In genomic region chr5:157473383-157474370, GRCh38 we compare ENCODE assay signal across 7 cellular contexts. TPM values are rescaled to one million over a fixed set of nuclear protein-coding genes. Genes with fewer than 3 reads are reported as not detected.
DNase-seq lines count a peak whose midpoint lies in the region; ATAC-seq and TF ChIP-seq lines count a peak whose summit lies in the region.

No MANE protein-coding gene starts in this region.

- no peak overlapping the region for H3K4me2 ChIP-seq in PC-3 (ENCODE audit: low read length)
- no peak overlapping the region for H3K4me2 ChIP-seq in PC-9

- H3K4me3 ChIP-seq in PC-3 (ENCODE audit: low read length): no peak overlapping the region
- no peak overlapping the region for H3K4me3 ChIP-seq in fibroblast of pulmonary artery (replicated peaks; ENCODE audit: low read depth, low read length)
- no peak overlapping the region for H3K4me3 ChIP-seq in PC-9

- H3K79me2 ChIP-seq in PC-3 (ENCODE audit: low read length): no peaks in the 10 kb centered on the region
- H3K79me2 ChIP-seq in PC-9 (ENCODE audit: low read depth): no peaks in the 10 kb centered on the region

- ATAC-seq in PC-3: no peak
- ATAC-seq in sciatic nerve: peak; percentile 25

- no peaks in the 10 kb centered on the region for H3K9me2 ChIP-seq in PC-3 (replicated peaks; ENCODE audit: low read length)
- no peaks in the 10 kb centered on the region for H3K9me2 ChIP-seq in PC-9 (ENCODE audit: insufficient read depth)

- intact Hi-C loops in PC-3 (cut with micrococcal nuclease) (no loop called here), sciatic nerve (cut with DNase I) (loop anchor here (10.0 kb wide), 1 partner anchor 149 kb away; no protein-coding TSS in a partner anchor), PC-9 (cut with micrococcal nuclease; ENCODE audit: unreplicated experiment) (loop anchor here (10.0 kb wide), 1 partner anchor 329 kb away; the partner anchor contains the start of gene MED7)

- H3F3A ChIP-seq in PC-3 (ENCODE audit: low read length, unreplicated experiment): no peaks in the 10 kb centered on the region
- H3F3A ChIP-seq in PC-9 (ENCODE audit: insufficient read depth, low read depth): peaks cover 6% of the 10 kb centered on the region; the same call in 1 of the 2 replicates

- H2AFZ ChIP-seq in PC-3 (ENCODE audit: low read length) (no peak overlapping the region), PC-9 (no peak overlapping the region)

- H3K9ac ChIP-seq in PC-3 (ENCODE audit: low read length): no peak overlapping the region

- peaks cover 30% of the 10 kb centered on the region for H3K4me1 ChIP-seq in PC-3 (ENCODE audit: insufficient read depth, low read length)
- peaks cover 7% of the 10 kb centered on the region; the same call in 1 of the 2 replicates for H3K4me1 ChIP-seq in PC-9 (replicated peaks; ENCODE audit: insufficient read depth)

- CTCF ChIA-PET in PC-3 (lab: Charles Lee) (no interaction called here), PC-9 (lab: Charles Lee) (interaction anchor here (0.5 to 0.6 kb wide), 2 partner anchors 34 to 158 kb away, joined by 3 to 5 read pairs; no protein-coding TSS in a partner anchor)

- DNase-seq in GM04503 (ENCODE audit: low read depth) (peak; percentile 40), PC-3 (no peak), fibroblast of pulmonary artery (ENCODE audit: low read depth) (peak; percentile 26), sciatic nerve (ENCODE audit: low spot score) (no peak), PC-9 (no peak), mesenteric fat pad (ENCODE audit: low spot score) (no peak)
- no peak for DNase-seq in stimulated activated CD4-positive, alpha-beta T cell treated with anti-CD3 and anti-CD28 coated beads, Interleukin-12 subunit alpha, Interleukin-12 subunit beta, amount 100 ng/mL, for 4 hours

- H3K27me3 ChIP-seq in PC-3 (ENCODE audit: low read length) (no peaks in the 10 kb centered on the region), PC-9 (ENCODE audit: insufficient read depth, low read depth) (no peaks in the 10 kb centered on the region)

- no TSS peak for BruUV-seq in PC-3 (replicated peaks; lab: Mats Ljungman, UMichigan)
- BruUV-seq in PC-9 (replicated peaks; lab: Mats Ljungman, UMichigan): no TSS peak

- no peaks in the 10 kb centered on the region for H3K9me3 ChIP-seq in PC-3 (ENCODE audit: low read length)
- no peaks in the 10 kb centered on the region for H3K9me3 ChIP-seq in PC-9 (ENCODE audit: insufficient read depth, low read depth)

- TF ChIP-seq CTCF in PC-3 (conservative IDR thresholded peaks at IDR 0.05; ENCODE audit: low read depth, low read length): 0 out of 2 replicates have a peak, but pooled peaks have one; percentile 16
- TF ChIP-seq CTCF in fibroblast of pulmonary artery (IDR thresholded peaks at IDR 0.05; ENCODE audit: low read length, missing control alignments): peak; percentile 16
- TF ChIP-seq CTCF in PC-9 (conservative IDR thresholded peaks at IDR 0.05): no peak

- POLR2A ChIA-PET in PC-3 (lab: Charles Lee; ENCODE audit: unreplicated experiment) (no interaction called here), PC-9 (lab: Charles Lee; ENCODE audit: unreplicated experiment) (no interaction called here)

- H3K27ac ChIP-seq in PC-3 (ENCODE audit: low read length) (no peak overlapping the region), PC-9 (no peak overlapping the region)

- H4K20me1 ChIP-seq in PC-3 (ENCODE audit: low read length): no peaks in the 10 kb centered on the region
- H4K20me1 ChIP-seq in PC-9 (ENCODE audit: insufficient read depth): no peaks in the 10 kb centered on the region

- H3K36me3 ChIP-seq in PC-3 (ENCODE audit: low read depth, low read length) (peaks cover 8% of the 10 kb centered on the region; the same call in 1 of the 2 replicates), PC-9 (ENCODE audit: low read depth) (no peaks in the 10 kb centered on the region)

RNA-seq across cellular contexts. Expression of gene NIPAL4, which starts 13.7 kb away (rescaled TPM):
- 1.0 and 1.8 TPM in 2 replicates for total RNA-seq in PC-3 (2014; rRNA removed)
- total RNA-seq in sciatic nerve: 0.36 TPM
- 0.24 TPM in 1 of 2 replicates, not detected in the other for total RNA-seq in PC-9 (2021)
- not detected for total RNA-seq in mesenteric fat pad

Comparison
In these comparisons a context has a peak if more than half of its experiments do, and no peak if none do; other contexts are left out.
1. DNase-seq: peak in GM04503 (single experiment) and fibroblast of pulmonary artery (single experiment); none in PC-3 (single experiment), sciatic nerve (single experiment), PC-9 (0 of 2), stimulated activated CD4-positive, alpha-beta T cell treated with anti-CD3 and anti-CD28 coated beads, Interleukin-12 subunit alpha, Interleukin-12 subunit beta, amount 100 ng/mL, for 4 hours (single experiment) and mesenteric fat pad (single experiment).